11 cellular contexts compared by ENCODE assay signal in the genomic region with DNA sequence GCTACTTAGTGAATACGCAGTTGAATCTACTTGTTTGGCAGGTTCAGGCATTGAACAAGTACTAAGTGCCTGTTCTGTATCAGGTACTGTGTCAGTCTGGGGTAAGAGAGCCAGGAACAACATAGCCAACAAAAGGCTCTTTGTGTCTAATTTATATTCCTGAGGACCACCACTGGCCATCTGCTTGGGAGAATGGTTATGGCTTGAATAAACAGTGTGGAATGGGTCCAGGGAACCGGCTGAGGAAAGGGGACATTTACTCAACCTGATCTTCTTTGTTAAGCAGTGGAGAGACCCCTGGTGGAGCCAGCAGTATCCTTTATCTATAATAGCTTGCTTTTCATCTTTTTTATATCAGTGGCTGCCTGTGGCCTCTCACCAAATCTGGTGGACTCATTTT. TPM values are rescaled to one million over a fixed set of nuclear protein-coding genes. Genes with fewer than 3 reads are reported as not detected.
DNase-seq lines count a peak whose midpoint lies in the region; ATAC-seq and TF ChIP-seq lines count a peak whose summit lies in the region.
"Had no signal": no experiment of that assay in that cellular context is flagged by ENCODE, and none has a peak within 500 bp of the region (broad histone marks: within the 10 kb centered on the region; RNA-seq: fewer than 3 reads in every experiment).

No MANE protein-coding gene starts in this region.

- H3K36me3 ChIP-seq in RWPE2 (ENCODE audit: low read depth): no peaks in the 10 kb centered on the region

- H3K4me1 ChIP-seq in RWPE2 (ENCODE audit: insufficient read depth, poor library complexity, severe bottlenecking): peaks cover 43% of the 10 kb centered on the region

- H3K36me3 Mint-ChIP-seq in glutamatergic neuron (ENCODE audit: unreplicated experiment): no peaks in the 10 kb centered on the region

- ATAC-seq in RWPE2 (ENCODE audit: low read depth) (0 out of 3 replicates have a peak, but pooled peaks have one; percentile 15), GM18909 (IDR thresholded peaks at IDR 0.05; ENCODE audit: poor library complexity, unreplicated experiment) (no peak)
- ATAC-seq: naive thymus-derived CD4-positive, alpha-beta T cell had no signal

- H3K4me1 Mint-ChIP-seq in glutamatergic neuron (ENCODE audit: low read depth, unreplicated experiment): peaks cover 18% of the 10 kb centered on the region

- no peak for DNase-seq in AG09319 (ENCODE audit: extremely low read depth, low read depth)
- DNase-seq in KBM-7: peak; percentile 24
- DNase-seq in RWPE2 (ENCODE audit: low spot score): no peak
- no peak for DNase-seq in glutamatergic neuron
- no peak for DNase-seq in stimulated activated naive CD4-positive, alpha-beta T cell treated with Interleukin-2 at 50 U/mL for 16 hours (lab: John Stamatoyannopoulos, UW)
- no peak for DNase-seq in GOT3 (lab: John Stamatoyannopoulos, UW)
- no peak for DNase-seq in NCI-H1105 (lab: John Stamatoyannopoulos, UW)
- DNase-seq: activated T-cell treated with anti-CD3 and anti-CD28 coated beads, Interleukin-2, amount 50 U/mL, for 48 hours; naive thymus-derived CD4-positive, alpha-beta T cell had no signal

- H3K27me3 Mint-ChIP-seq in glutamatergic neuron (ENCODE audit: unreplicated experiment): no peaks in the 10 kb centered on the region
- H3K27me3 Mint-ChIP-seq: naive thymus-derived CD4-positive, alpha-beta T cell had no signal

- peaks cover 8% of the 10 kb centered on the region for H3K9me3 ChIP-seq in RWPE2 (ENCODE audit: severe bottlenecking)

- in situ Hi-C loops in KBM-7 (cut with MboI; ENCODE audit: low pct_unique_long_range_greater_than_20kb, low sequenced_read_pairs): no loop called here

- H3K9me3 Mint-ChIP-seq in glutamatergic neuron (ENCODE audit: unreplicated experiment): no peaks in the 10 kb centered on the region

- H3K4me3 ChIP-seq in RWPE2 (ENCODE audit: severe bottlenecking): no peak overlapping the region
- H3K4me3 ChIP-seq: hepatocyte had no signal

- H3K27ac ChIP-seq in RWPE2 (ENCODE audit: poor library complexity, severe bottlenecking): peak overlapping the region; percentile 95
- H3K27ac ChIP-seq: hepatocyte had no signal

- H3K27me3 ChIP-seq in RWPE2 (ENCODE audit: insufficient read depth, poor library complexity, severe bottlenecking): no peaks in the 10 kb centered on the region
- H3K27me3 ChIP-seq: hepatocyte had no signal

- peak; percentile 3; the same call in 1 of the 2 replicates for TF ChIP-seq CTCF in AG09319 (IDR thresholded peaks at IDR 0.05; ENCODE audit: low read depth, low read length)
- TF ChIP-seq CTCF in RWPE2 (IDR thresholded peaks at IDR 0.05; ENCODE audit: poor library complexity, severe bottlenecking): peak; percentile 49
- no peak for TF ChIP-seq CTCF in glutamatergic neuron (IDR thresholded peaks at IDR 0.05; ENCODE audit: partially characterized antibody, unreplicated experiment)

- H3K4me3 Mint-ChIP-seq in glutamatergic neuron (ENCODE audit: unreplicated experiment): no peak overlapping the region
- H3K4me3 Mint-ChIP-seq: naive thymus-derived CD4-positive, alpha-beta T cell had no signal

- H3K27ac Mint-ChIP-seq in glutamatergic neuron (ENCODE audit: unreplicated experiment): peak overlapping the region; percentile 80
- H3K27ac Mint-ChIP-seq: naive thymus-derived CD4-positive, alpha-beta T cell had no signal

RNA-seq across cellular contexts. Expression of a gene that starts 38.6 kb away (rescaled TPM):
- total RNA-seq in glutamatergic neuron (ENCODE audit: unreplicated experiment): 43.3 TPM
